ENCODE assay signal across 8 cellular contexts in the genomic region with DNA sequence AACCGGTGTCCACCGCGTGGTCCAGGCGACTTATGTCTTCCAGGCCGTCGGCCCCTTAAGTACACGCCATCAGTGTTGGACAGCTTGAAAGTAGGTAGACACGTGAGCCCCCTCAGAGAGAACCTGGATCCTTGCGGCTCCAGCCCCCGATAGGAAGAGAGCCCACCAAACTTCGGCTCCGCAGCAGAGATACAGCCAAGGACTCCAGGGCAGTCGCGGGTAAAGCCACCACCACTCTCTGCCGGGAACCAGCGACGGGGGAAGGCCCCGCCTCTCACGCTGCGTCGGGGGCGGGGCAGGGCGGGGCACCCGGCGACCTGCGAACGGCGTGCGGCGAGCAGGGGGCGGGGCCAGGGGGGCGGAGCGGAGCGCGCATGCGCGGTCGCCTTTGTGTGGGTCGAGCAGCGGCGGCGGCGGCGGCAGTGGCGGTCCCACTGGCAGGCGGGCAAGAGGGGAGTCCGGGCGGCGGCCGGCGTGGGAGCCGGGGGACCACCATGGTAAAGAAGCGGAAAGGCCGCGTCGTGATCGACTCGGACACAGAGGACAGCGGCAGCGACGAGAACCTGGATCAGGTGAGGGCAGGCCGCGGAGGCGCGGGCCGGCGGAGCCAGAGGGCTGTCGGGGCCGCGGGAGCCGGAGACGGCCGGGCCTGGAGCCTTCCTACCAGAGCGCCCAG. TPM values are rescaled to one million over a fixed set of nuclear protein-coding genes. Genes with fewer than 3 reads are reported as not detected.
DNase-seq lines count a peak whose midpoint lies in the region; ATAC-seq, FAIRE-seq and TF ChIP-seq lines count a peak whose summit lies in the region.

RTF1 (plus strand) TSS at position 354 of the 676 bp plus-strand sequence; CDS start at position 375, 21 bp downstream.

- TF ChIP-seq EP300 in HepG2 (IDR thresholded peaks at IDR 0.05; ENCODE audit: low read depth in 2 of 2, low read length in 2 of 2) (no peak), HepG2 (CRISPR knock-in tag; IDR thresholded peaks at IDR 0.05; ENCODE audit: borderline replicate concordance) (no peak)

- FAIRE-seq in HepG2 (lab: Jason Lieb, UNC): no peak

- TF ChIP-seq POLR2A in HepG2 (IDR thresholded peaks at IDR 0.05; ENCODE audit: insufficient read depth in 1 of 2, low read depth in 2 of 2, low read length in 2 of 2): peak; percentile 74 to 92

- peak within 1 kb of the TSS; percentile 98 for H3K4me3 Mint-ChIP-seq in dendritic cell treated with granulocyte-macrophage colony-stimulating factor and Interleukin-4, amounts not matched to agents 40 ng/mL and 50 ng/mL, for 4 days

- BruUV-seq in HepG2 (replicated peaks; lab: Mats Ljungman, UMichigan): no TSS peak

- ATAC-seq in GM19324 (IDR thresholded peaks at IDR 0.05; ENCODE audit: low FRiP score, unreplicated experiment): peak; percentile 86
- peak; percentile 83 for ATAC-seq in HG03460 (IDR thresholded peaks at IDR 0.05; ENCODE audit: unreplicated experiment)
- peak; percentile 90 for ATAC-seq in HepG2

- no peak for TF ChIP-seq CTCF in BJ (IDR thresholded peaks at IDR 0.05; ENCODE audit: insufficient read depth, low read depth, low read length)
- no peak for TF ChIP-seq CTCF in HepG2 (CRISPR knock-in tag; IDR thresholded peaks at IDR 0.05)

- intact Hi-C loops in dendritic cell treated with granulocyte-macrophage colony-stimulating factor and Interleukin-4, amounts not matched to agents 40 ng/mL and 50 ng/mL, for 4 days (cut with micrococcal nuclease): loop anchor here (2.0 kb wide), 1 partner anchor 14 kb away; the partner anchor contains the start of gene NDUFAF1
- intact Hi-C loops in HepG2 (cut with micrococcal nuclease; ENCODE audit: unreplicated experiment): no loop called here

- H3K79me2 ChIP-seq in HepG2 (ENCODE audit: insufficient read depth, low read length): peaks cover 48% of the 10 kb centered on the region

- POLR2A ChIA-PET in BJ (lab: Charles Lee) (no interaction called here), HepG2 (lab: Yijun Ruan, JAX) (interaction anchor here (1.5 kb wide), 1 partner anchor 13 kb away, joined by 4 read pairs; no protein-coding TSS in a partner anchor)

- H3K4me3 ChIP-seq in BJ (ENCODE audit: low read depth, low read length) (peak within 1 kb of the TSS; percentile 91), HepG2 (replicated peaks in 1 of 3; ENCODE audit: insufficient read depth in 1 of 3, low read depth in 2 of 3, low read length in 3 of 3) (peak within 1 kb of the TSS; percentile 79 to 98 (median 92))

- peak within 1 kb of the TSS; percentile 25 for H2AFZ ChIP-seq in HepG2 (ENCODE audit: low read length)

- H3K9me3 Mint-ChIP-seq in dendritic cell treated with granulocyte-macrophage colony-stimulating factor and Interleukin-4, amounts not matched to agents 40 ng/mL and 50 ng/mL, for 4 days: no peaks in the 10 kb centered on the region

- peaks cover 16% of the 10 kb centered on the region for H3K36me3 Mint-ChIP-seq in dendritic cell treated with granulocyte-macrophage colony-stimulating factor and Interleukin-4, amounts not matched to agents 40 ng/mL and 50 ng/mL, for 4 days (ENCODE audit: low read depth)

- no peaks in the 10 kb centered on the region for H3K9me3 ChIP-seq in HepG2 (ENCODE audit: low read length)

- in situ Hi-C loops in HepG2 (cut with HindIII; ENCODE audit: extremely low pct_ligation_motif_present, low pct_unique_long_range_greater_than_20kb): no loop called here

- peak within 1 kb of the TSS; percentile 92 for H3K27ac Mint-ChIP-seq in dendritic cell treated with granulocyte-macrophage colony-stimulating factor and Interleukin-4, amounts not matched to agents 40 ng/mL and 50 ng/mL, for 4 days

- no peak for TF ChIP-seq RAD21 in HepG2 (CRISPR knock-in tag; IDR thresholded peaks at IDR 0.05)

- CTCF ChIA-PET in BJ (lab: Yijun Ruan, JAX): interaction anchor here (1.4 kb wide), 1 partner anchor 13 kb away, joined by 4 read pairs; no protein-coding TSS in a partner anchor
- CTCF ChIA-PET in HepG2 (lab: Yijun Ruan, JAX; ENCODE audit: low intra/inter-chr PET ratio, low total read pairs): no interaction called here

- H3K36me3 ChIP-seq in BJ (ENCODE audit: control insufficient read depth, insufficient read depth, low read length) (no peaks in the 10 kb centered on the region), HepG2 (replicated peaks in 1 of 2; ENCODE audit: control insufficient read depth in 1 of 2, insufficient read depth in 2 of 2, low read length in 2 of 2) (no peaks in the 10 kb centered on the region)

- peak within 1 kb of the TSS; percentile 77 for H3K27ac ChIP-seq in HepG2 (ENCODE audit: extremely low read length, insufficient read depth, low read length)

- H3K9ac ChIP-seq in HepG2 (ENCODE audit: insufficient read depth, low read depth, low read length): peak within 1 kb of the TSS; percentile 94

- H3K4me2 ChIP-seq in HepG2 (ENCODE audit: low read depth, low read length): peak within 1 kb of the TSS; percentile 82

- H4K20me1 ChIP-seq in HepG2 (ENCODE audit: insufficient read depth, low read length): peaks cover 15% of the 10 kb centered on the region

- no peaks in the 10 kb centered on the region for H3K27me3 ChIP-seq in BJ (ENCODE audit: control insufficient read depth, insufficient read depth, low read length)
- no peaks in the 10 kb centered on the region; a peak in 1 of 5 replicates for H3K27me3 ChIP-seq in HepG2 (ENCODE audit: control insufficient read depth in 1 of 2, insufficient read depth in 2 of 2, low read length in 2 of 2)

- H3K27me3 Mint-ChIP-seq in dendritic cell treated with granulocyte-macrophage colony-stimulating factor and Interleukin-4, amounts not matched to agents 40 ng/mL and 50 ng/mL, for 4 days: no peaks in the 10 kb centered on the region

- H3K4me1 ChIP-seq in HepG2 (ENCODE audit: insufficient read depth, low read length): peaks cover 42% of the 10 kb centered on the region

- DNase-seq in BJ (ENCODE audit: low read depth) (peak; percentile 35), NCI-H774 (lab: John Stamatoyannopoulos, UW) (peak; percentile 79), HepG2 (ENCODE audit: low spot score) (peak; percentile 78)
- DNase-seq in activated CD4-positive, alpha-beta T cell treated with anti-CD3 and anti-CD28 coated beads, Interleukin-2, amount 50 U/mL, for 4 hours: peak; percentile 95 to 97
- peak; percentile 98 to 99 for DNase-seq in stimulated activated CD4-positive, alpha-beta T cell treated with anti-CD3 and anti-CD28 coated beads, Interleukin-2, amount 100 ng/mL, for 48 hours

- peaks cover 48% of the 10 kb centered on the region for H3K4me1 Mint-ChIP-seq in dendritic cell treated with granulocyte-macrophage colony-stimulating factor and Interleukin-4, amounts not matched to agents 40 ng/mL and 50 ng/mL, for 4 days (ENCODE audit: low read depth)

- WGBS in HepG2 (ENCODE audit: low lambda C conversion rate): 1% methylated on average over 15 of the region's 74 CpGs

TF ChIP-seq in HepG2, 621 proteins besides CTCF, POLR2A, EP300 and RAD21 (continues in another document):
- TF ChIP-seq EZH2 (conservative IDR thresholded peaks at IDR 0.05; ENCODE audit: low read depth, low read length) (no peak), DZIP1 (CRISPR knock-in tag; IDR thresholded peaks at IDR 0.05) (peak; percentile 83), ZFP36L1 (CRISPR knock-in tag; IDR thresholded peaks at IDR 0.05) (peak; percentile 63; the same call in 1 of the 2 replicates), ZNF253 (CRISPR knock-in tag; IDR thresholded peaks at IDR 0.05; ENCODE audit: borderline replicate concordance) (no peak), GATAD1 (CRISPR knock-in tag; IDR thresholded peaks at IDR 0.05) (peak; percentile 19; the same call in 1 of the 2 replicates)

RNA-seq across cellular contexts. Expression of gene RTF1, which starts in this region (rescaled TPM):
- 22.6 and 27.2 TPM in 2 replicates for polyA plus RNA-seq in BJ (2011; rRNA removed)
- polyA minus RNA-seq in BJ (2011; rRNA and poly(A)+ RNA removed): 11.8 and 12.8 TPM in 2 replicates
- 17.9 and 22.0 TPM in 2 replicates for total RNA-seq in HepG2 (2016; rRNA removed; fragmentation: Illumina TruSeq; extraction: Trizol)
- total RNA-seq in HepG2 (2016; cell fraction: cytosol; rRNA removed; fragmentation: Illumina TruSeq; extraction: Trizol; ENCODE audit: low read depth): 10.3 and 10.6 TPM in 2 replicates
- total RNA-seq in HepG2 (2016; cell fraction: insoluble cytoplasmic fraction; rRNA removed; fragmentation: Illumina TruSeq; extraction: Trizol): 19.3 and 20.7 TPM in 2 replicates
- total RNA-seq in HepG2 (2016; cell fraction: membrane; rRNA removed; fragmentation: Illumina TruSeq; extraction: Trizol): 7.2 and 8.9 TPM in 2 replicates
- total RNA-seq in HepG2 (2016; cell fraction: nucleus; rRNA removed; fragmentation: Illumina TruSeq; extraction: Trizol): 16.0 and 18.0 TPM in 2 replicates
- polyA plus RNA-seq in HepG2 (2011; rRNA removed): 13.6 and 13.9 TPM in 2 replicates
- polyA plus RNA-seq in HepG2 (2011; cell fraction: cytosol; rRNA removed): 7.8 and 10.1 TPM in 2 replicates
- 6.0 and 10.8 TPM in 2 replicates for polyA plus RNA-seq in HepG2 (2011; cell fraction: nucleus; rRNA removed)
- polyA plus RNA-seq in HepG2 (2012): 10.5 and 14.7 TPM in 2 replicates
- 0.95 and 1.3 TPM in 2 replicates for polyA plus RNA-seq in HepG2 (2016; cell fraction: cytosol; fragmentation: Illumina TruSeq; extraction: Trizol; ENCODE audit: low read depth)
- polyA plus RNA-seq in HepG2 (2016; cell fraction: insoluble cytoplasmic fraction; fragmentation: Illumina TruSeq; extraction: Trizol; ENCODE audit: low read depth): 26.5 and 29.3 TPM in 2 replicates
- 3.7 and 5.0 TPM in 2 replicates for polyA plus RNA-seq in HepG2 (2016; cell fraction: membrane; fragmentation: Illumina TruSeq; extraction: Trizol; ENCODE audit: low read depth)
- 26.0 and 36.3 TPM in 2 replicates for polyA plus RNA-seq in HepG2 (2016; cell fraction: nucleus; fragmentation: Illumina TruSeq; extraction: Trizol; ENCODE audit: insufficient read depth, low read depth)
- polyA minus RNA-seq in HepG2 (2011; rRNA and poly(A)+ RNA removed; ENCODE audit: low replicate concordance): 8.0 and 26.1 TPM in 2 replicates
- polyA minus RNA-seq in HepG2 (2011; cell fraction: cytosol; rRNA and poly(A)+ RNA removed): 10.1 and 12.2 TPM in 2 replicates
- polyA minus RNA-seq in HepG2 (2011; cell fraction: nucleus; rRNA and poly(A)+ RNA removed): 13.1 and 14.5 TPM in 2 replicates

Comparison
In these comparisons a context has a peak if more than half of its experiments do, and no peak if none do; other contexts are left out.
1. Peak in every context shown above with its lines: DNase-seq, ATAC-seq, H3K4me3 ChIP-seq and H3K27ac ChIP-seq.
2. DNase-seq: peak in every context shown above with its lines; median percentile 98 in stimulated activated CD4-positive, alpha-beta T cell treated with anti-CD3 and anti-CD28 coated beads, Interleukin-2, amount 100 ng/mL, for 48 hours; 96 in activated CD4-positive, alpha-beta T cell treated with anti-CD3 and anti-CD28 coated beads, Interleukin-2, amount 50 U/mL, for 4 hours; 79 in NCI-H774; 78 in HepG2; 35 in BJ.